In the genomic region with DNA sequence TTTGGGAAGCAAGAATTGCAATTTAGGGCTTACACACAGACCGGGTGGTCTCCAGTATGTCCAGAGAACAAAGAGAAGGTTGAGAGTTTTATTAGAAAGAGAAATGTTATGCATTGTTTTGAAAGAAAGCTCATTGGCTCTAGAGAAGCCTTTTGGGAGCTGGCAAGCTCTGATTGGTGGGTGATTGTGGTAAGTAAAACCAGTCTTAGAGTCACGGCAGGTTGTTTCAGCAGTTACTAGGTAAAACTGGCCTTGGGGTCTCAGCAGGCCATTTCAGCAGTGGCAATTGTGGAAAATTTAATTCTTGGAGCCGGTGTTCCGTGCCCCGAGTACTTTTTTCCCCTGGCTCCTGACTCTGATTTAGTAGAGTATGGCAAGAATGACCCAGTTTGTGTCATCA, we compare ENCODE assay signal across 1 cellular context.
A peak's percentile ranks its signal among the peaks of the same experiment; 100 is the strongest.
TF ChIP-seq lines count a peak whose summit lies in the region.

No MANE protein-coding gene starts in this region.

TF ChIP-seq in HepG2, 621 proteins besides CTCF, POLR2A, EP300 and RAD21 (continued from another document):
- TF ChIP-seq, protein P1, sequence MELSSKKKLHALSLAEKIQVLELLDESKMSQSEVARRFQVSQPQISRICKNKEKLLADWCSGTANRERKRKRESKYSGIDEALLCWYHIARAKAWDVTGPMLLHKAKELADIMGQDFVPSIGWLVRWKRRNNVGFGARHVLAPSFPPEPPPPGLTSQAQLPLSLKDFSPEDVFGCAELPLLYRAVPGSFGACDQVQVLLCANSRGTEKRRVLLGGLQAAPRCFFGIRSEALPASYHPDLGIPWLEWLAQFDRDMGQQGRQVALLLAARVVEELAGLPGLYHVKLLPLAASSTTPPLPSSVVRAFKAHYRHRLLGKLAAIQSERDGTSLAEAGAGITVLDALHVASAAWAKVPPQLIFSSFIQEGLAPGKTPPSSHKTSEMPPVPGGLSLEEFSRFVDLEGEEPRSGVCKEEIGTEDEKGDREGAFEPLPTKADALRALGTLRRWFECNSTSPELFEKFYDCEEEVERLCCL (CRISPR knock-in tag; IDR thresholded peaks at IDR 0.05; ENCODE audit: borderline replicate concordance), result no peak
- TF ChIP-seq PHF8 (CRISPR knock-in tag; IDR thresholded peaks at IDR 0.05), result 0 out of 2 replicates have a peak, but pooled peaks have one; percentile 8
- TF ChIP-seq, protein P2, sequence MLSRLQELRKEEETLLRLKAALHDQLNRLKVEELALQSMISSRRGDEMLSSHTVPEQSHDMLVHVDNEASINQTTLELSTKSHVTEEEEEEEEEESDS (CRISPR knock-in tag; IDR thresholded peaks at IDR 0.05; ENCODE audit: borderline replicate concordance), result no peak
- TF ChIP-seq AGO2 (optimal IDR thresholded peaks at IDR 0.05; ENCODE audit: low read depth, low read length), result no peak
- TF ChIP-seq, protein P3, sequence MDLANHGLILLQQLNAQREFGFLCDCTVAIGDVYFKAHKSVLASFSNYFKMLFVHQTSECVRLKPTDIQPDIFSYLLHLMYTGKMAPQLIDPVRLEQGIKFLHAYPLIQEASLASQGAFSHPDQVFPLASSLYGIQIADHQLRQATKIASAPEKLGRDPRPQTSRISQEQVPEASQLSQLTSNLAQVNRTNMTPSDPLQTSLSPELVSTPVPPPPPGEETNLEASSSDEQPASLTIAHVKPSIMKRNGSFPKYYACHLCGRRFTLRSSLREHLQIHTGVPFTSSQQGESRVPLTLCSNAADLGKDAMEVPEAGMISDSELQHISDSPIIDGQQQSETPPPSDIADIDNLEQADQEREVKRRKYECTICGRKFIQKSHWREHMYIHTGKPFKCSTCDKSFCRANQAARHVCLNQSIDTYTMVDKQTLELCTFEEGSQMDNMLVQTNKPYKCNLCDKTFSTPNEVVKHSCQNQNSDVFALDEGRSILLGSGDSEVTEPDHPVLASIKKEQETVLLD (CRISPR knock-in tag; IDR thresholded peaks at IDR 0.05; ENCODE audit: low read depth), result no peak
- no peak for TF ChIP-seq PHF20 (CRISPR knock-in tag; IDR thresholded peaks at IDR 0.05)
- TF ChIP-seq PTBP1 (IDR thresholded peaks at IDR 0.05; ENCODE audit: low read depth, low read length, poor library complexity, severe bottlenecking), result no peak
- TF ChIP-seq IKZF1 (IDR thresholded peaks at IDR 0.05), result no peak
- no peak for TF ChIP-seq ZNF20 (CRISPR knock-in tag; IDR thresholded peaks at IDR 0.05)
- no peak for TF ChIP-seq SIX1 (CRISPR knock-in tag; IDR thresholded peaks at IDR 0.05; ENCODE audit: borderline replicate concordance)
- no peak for TF ChIP-seq ZNF530 (CRISPR knock-in tag; IDR thresholded peaks at IDR 0.05; ENCODE audit: low read depth)
- TF ChIP-seq, protein P4, sequence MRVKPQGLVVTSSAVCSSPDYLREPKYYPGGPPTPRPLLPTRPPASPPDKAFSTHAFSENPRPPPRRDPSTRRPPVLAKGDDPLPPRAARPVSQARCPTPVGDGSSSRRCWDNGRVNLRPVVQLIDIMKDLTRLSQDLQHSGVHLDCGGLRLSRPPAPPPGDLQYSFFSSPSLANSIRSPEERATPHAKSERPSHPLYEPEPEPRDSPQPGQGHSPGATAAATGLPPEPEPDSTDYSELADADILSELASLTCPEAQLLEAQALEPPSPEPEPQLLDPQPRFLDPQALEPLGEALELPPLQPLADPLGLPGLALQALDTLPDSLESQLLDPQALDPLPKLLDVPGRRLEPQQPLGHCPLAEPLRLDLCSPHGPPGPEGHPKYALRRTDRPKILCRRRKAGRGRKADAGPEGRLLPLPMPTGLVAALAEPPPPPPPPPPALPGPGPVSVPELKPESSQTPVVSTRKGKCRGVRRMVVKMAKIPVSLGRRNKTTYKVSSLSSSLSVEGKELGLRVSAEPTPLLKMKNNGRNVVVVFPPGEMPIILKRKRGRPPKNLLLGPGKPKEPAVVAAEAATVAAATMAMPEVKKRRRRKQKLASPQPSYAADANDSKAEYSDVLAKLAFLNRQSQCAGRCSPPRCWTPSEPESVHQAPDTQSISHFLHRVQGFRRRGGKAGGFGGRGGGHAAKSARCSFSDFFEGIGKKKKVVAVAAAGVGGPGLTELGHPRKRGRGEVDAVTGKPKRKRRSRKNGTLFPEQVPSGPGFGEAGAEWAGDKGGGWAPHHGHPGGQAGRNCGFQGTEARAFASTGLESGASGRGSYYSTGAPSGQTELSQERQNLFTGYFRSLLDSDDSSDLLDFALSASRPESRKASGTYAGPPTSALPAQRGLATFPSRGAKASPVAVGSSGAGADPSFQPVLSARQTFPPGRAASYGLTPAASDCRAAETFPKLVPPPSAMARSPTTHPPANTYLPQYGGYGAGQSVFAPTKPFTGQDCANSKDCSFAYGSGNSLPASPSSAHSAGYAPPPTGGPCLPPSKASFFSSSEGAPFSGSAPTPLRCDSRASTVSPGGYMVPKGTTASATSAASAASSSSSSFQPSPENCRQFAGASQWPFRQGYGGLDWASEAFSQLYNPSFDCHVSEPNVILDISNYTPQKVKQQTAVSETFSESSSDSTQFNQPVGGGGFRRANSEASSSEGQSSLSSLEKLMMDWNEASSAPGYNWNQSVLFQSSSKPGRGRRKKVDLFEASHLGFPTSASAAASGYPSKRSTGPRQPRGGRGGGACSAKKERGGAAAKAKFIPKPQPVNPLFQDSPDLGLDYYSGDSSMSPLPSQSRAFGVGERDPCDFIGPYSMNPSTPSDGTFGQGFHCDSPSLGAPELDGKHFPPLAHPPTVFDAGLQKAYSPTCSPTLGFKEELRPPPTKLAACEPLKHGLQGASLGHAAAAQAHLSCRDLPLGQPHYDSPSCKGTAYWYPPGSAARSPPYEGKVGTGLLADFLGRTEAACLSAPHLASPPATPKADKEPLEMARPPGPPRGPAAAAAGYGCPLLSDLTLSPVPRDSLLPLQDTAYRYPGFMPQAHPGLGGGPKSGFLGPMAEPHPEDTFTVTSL (CRISPR knock-in tag; IDR thresholded peaks at IDR 0.05; ENCODE audit: borderline replicate concordance), result no peak
- TF ChIP-seq CAMTA2 (CRISPR knock-in tag; IDR thresholded peaks at IDR 0.05; ENCODE audit: borderline replicate concordance), result no peak
- TF ChIP-seq, protein P5, sequence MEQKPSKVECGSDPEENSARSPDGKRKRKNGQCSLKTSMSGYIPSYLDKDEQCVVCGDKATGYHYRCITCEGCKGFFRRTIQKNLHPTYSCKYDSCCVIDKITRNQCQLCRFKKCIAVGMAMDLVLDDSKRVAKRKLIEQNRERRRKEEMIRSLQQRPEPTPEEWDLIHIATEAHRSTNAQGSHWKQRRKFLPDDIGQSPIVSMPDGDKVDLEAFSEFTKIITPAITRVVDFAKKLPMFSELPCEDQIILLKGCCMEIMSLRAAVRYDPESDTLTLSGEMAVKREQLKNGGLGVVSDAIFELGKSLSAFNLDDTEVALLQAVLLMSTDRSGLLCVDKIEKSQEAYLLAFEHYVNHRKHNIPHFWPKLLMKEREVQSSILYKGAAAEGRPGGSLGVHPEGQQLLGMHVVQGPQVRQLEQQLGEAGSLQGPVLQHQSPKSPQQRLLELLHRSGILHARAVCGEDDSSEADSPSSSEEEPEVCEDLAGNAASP (CRISPR knock-in tag; IDR thresholded peaks at IDR 0.05; ENCODE audit: borderline replicate concordance), result no peak
- no peak for TF ChIP-seq IRX3 (CRISPR knock-in tag; IDR thresholded peaks at IDR 0.05; ENCODE audit: borderline replicate concordance, low read depth)
- TF ChIP-seq RFX5 (IDR thresholded peaks at IDR 0.05; ENCODE audit: low read depth, low read length), result peak; percentile 86
- TF ChIP-seq, protein P6, sequence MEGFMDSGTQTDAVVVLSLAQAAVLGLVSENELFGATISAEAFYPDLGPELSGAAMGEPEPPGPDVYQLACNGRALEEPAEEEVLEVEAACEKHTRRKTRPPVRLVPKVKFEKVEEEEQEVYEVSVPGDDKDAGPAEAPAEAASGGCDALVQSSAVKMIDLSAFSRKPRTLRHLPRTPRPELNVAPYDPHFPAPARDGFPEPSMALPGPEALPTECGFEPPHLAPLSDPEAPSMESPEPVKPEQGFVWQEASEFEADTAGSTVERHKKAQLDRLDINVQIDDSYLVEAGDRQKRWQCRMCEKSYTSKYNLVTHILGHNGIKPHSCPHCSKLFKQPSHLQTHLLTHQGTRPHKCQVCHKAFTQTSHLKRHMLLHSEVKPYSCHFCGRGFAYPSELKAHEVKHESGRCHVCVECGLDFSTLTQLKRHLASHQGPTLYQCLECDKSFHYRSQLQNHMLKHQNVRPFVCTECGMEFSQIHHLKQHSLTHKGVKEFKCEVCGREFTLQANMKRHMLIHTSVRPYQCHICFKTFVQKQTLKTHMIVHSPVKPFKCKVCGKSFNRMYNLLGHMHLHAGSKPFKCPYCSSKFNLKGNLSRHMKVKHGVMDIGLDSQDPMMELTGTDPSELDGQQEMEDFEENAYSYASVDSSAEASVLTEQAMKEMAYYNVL (CRISPR knock-in tag; IDR thresholded peaks at IDR 0.05; ENCODE audit: borderline replicate concordance), result no peak
- 0 out of 2 replicates have a peak, but pooled peaks have one; percentile 65 for TF ChIP-seq RFXANK (CRISPR knock-in tag; IDR thresholded peaks at IDR 0.05)
- TF ChIP-seq NFYB (CRISPR knock-in tag; IDR thresholded peaks at IDR 0.05), result peak; percentile 57
- TF ChIP-seq, protein P7, sequence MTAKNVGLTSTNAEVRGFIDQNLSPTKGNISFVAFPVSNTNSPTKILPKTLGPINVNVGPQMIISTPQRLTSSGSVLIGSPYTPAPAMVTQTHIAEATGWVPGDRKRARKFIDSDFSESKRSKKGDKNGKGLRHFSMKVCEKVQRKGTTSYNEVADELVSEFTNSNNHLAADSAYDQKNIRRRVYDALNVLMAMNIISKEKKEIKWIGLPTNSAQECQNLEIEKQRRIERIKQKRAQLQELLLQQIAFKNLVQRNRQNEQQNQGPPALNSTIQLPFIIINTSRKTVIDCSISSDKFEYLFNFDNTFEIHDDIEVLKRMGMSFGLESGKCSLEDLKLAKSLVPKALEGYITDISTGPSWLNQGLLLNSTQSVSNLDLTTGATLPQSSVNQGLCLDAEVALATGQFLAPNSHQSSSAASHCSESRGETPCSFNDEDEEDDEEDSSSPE (CRISPR knock-in tag; IDR thresholded peaks at IDR 0.05), result no peak
- TF ChIP-seq, protein P8, sequence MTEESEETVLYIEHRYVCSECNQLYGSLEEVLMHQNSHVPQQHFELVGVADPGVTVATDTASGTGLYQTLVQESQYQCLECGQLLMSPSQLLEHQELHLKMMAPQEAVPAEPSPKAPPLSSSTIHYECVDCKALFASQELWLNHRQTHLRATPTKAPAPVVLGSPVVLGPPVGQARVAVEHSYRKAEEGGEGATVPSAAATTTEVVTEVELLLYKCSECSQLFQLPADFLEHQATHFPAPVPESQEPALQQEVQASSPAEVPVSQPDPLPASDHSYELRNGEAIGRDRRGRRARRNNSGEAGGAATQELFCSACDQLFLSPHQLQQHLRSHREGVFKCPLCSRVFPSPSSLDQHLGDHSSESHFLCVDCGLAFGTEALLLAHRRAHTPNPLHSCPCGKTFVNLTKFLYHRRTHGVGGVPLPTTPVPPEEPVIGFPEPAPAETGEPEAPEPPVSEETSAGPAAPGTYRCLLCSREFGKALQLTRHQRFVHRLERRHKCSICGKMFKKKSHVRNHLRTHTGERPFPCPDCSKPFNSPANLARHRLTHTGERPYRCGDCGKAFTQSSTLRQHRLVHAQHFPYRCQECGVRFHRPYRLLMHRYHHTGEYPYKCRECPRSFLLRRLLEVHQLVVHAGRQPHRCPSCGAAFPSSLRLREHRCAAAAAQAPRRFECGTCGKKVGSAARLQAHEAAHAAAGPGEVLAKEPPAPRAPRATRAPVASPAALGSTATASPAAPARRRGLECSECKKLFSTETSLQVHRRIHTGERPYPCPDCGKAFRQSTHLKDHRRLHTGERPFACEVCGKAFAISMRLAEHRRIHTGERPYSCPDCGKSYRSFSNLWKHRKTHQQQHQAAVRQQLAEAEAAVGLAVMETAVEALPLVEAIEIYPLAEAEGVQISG (CRISPR knock-in tag; IDR thresholded peaks at IDR 0.05), result no peak
- TF ChIP-seq XRCC5 (optimal IDR thresholded peaks at IDR 0.05; ENCODE audit: low read length), result no peak
- no peak for TF ChIP-seq ZBTB7A (CRISPR knock-in tag; IDR thresholded peaks at IDR 0.05)
- 0 out of 2 replicates have a peak, but pooled peaks have one; percentile 67 for TF ChIP-seq ZFAT (CRISPR knock-in tag; conservative IDR thresholded peaks at IDR 0.05)
- TF ChIP-seq, protein P9, sequence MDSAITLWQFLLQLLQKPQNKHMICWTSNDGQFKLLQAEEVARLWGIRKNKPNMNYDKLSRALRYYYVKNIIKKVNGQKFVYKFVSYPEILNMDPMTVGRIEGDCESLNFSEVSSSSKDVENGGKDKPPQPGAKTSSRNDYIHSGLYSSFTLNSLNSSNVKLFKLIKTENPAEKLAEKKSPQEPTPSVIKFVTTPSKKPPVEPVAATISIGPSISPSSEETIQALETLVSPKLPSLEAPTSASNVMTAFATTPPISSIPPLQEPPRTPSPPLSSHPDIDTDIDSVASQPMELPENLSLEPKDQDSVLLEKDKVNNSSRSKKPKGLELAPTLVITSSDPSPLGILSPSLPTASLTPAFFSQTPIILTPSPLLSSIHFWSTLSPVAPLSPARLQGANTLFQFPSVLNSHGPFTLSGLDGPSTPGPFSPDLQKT (CRISPR knock-in tag; IDR thresholded peaks at IDR 0.05; ENCODE audit: borderline replicate concordance), result no peak
